ENCODE assay signal across 9 cellular contexts in the genomic region with DNA sequence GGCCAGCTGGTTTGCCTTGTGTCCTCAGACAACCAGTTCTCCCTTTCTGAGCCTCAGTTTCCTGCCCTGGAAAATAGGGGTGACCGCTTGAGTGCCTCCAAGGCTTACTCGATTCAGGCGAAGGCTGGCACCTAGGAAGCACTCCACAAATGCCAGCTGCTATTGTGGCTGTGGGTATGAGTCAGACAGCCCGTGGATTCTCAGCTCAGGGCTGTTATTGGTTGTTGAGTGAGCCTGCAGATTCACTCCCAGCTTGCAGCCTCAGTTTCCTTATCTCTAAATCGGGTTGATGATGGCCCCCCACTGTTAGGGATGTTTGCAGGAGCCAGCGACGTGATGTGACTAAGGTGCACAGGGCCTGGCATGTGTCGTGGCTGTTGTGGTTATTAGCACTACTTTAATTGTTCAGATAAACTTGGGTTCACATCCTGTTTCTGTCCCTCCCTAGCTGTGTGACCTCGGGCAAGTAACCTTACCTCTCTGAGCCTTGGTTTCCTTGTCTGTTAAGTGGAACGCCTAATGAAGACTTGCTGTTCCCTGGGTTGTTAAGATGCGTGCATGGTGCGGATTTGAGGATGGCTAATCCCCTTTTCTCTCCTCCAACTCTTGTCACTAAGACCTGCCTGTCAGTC. TPM values are rescaled to one million over a fixed set of nuclear protein-coding genes. Genes with fewer than 3 reads are reported as not detected.
A peak's percentile ranks its signal among the peaks of the same experiment; 100 is the strongest.
DNase-seq lines count a peak whose midpoint lies in the region; ATAC-seq and TF ChIP-seq lines count a peak whose summit lies in the region.
"Had no signal": no experiment of that assay in that cellular context is flagged by ENCODE, and none has a peak within 500 bp of the region (broad histone marks: within the 10 kb centered on the region; RNA-seq: fewer than 3 reads in every experiment).

No MANE protein-coding gene starts in this region.

- H3K9me3 Mint-ChIP-seq in activated CD4-positive, alpha-beta T cell treated with anti-CD3 and anti-CD28 coated beads, Interleukin-2, amount 10 ng/mL, durations not matched to agents 24 days and 14 days = no peaks in the 10 kb centered on the region
- no peaks in the 10 kb centered on the region for H3K9me3 Mint-ChIP-seq in activated B cell treated with CpG ODN at 0.5 μM for 24 hours
- H3K9me3 Mint-ChIP-seq in stimulated activated effector memory CD8-positive, alpha-beta T cell treated with anti-CD3 and anti-CD28 coated beads, Interleukin-12 subunit alpha, Interleukin-12 subunit beta, amount 100 ng/mL, for 72 hours = no peaks in the 10 kb centered on the region

- peak overlapping the region; percentile 87 for H3K4me3 Mint-ChIP-seq in activated CD4-positive, alpha-beta T cell treated with anti-CD3 and anti-CD28 coated beads, Interleukin-2, amount 10 ng/mL, durations not matched to agents 24 days and 14 days
- H3K4me3 Mint-ChIP-seq in activated B cell treated with CpG ODN at 0.5 μM for 24 hours = peak overlapping the region; percentile 81
- H3K4me3 Mint-ChIP-seq in stimulated activated effector memory CD8-positive, alpha-beta T cell treated with anti-CD3 and anti-CD28 coated beads, Interleukin-12 subunit alpha, Interleukin-12 subunit beta, amount 100 ng/mL, for 72 hours = peak overlapping the region; percentile 75

- POLR2A ChIA-PET in activated B cell treated with CpG ODN at 0.5 μM for 24 hours (lab: Charles Lee) = no interaction called here

- no peak for TF ChIP-seq CTCF in activated B cell treated with CpG ODN at 0.5 μM for 24 hours (IDR thresholded peaks at IDR 0.05)

- H3K27ac Mint-ChIP-seq in activated CD4-positive, alpha-beta T cell treated with anti-CD3 and anti-CD28 coated beads, Interleukin-2, amount 10 ng/mL, durations not matched to agents 24 days and 14 days = no peak overlapping the region
- no peak overlapping the region for H3K27ac Mint-ChIP-seq in activated B cell treated with CpG ODN at 0.5 μM for 24 hours
- H3K27ac Mint-ChIP-seq in stimulated activated effector memory CD8-positive, alpha-beta T cell treated with anti-CD3 and anti-CD28 coated beads, Interleukin-12 subunit alpha, Interleukin-12 subunit beta, amount 100 ng/mL, for 72 hours = peak overlapping the region; percentile 94

- DNase-seq in activated CD4-positive, alpha-beta T cell treated with anti-CD3 and anti-CD28 coated beads, Interleukin-2, amount 10 ng/mL, durations not matched to agents 24 days and 14 days = no peak
- DNase-seq in activated CD4-positive, alpha-beta T cell treated with anti-CD3 and anti-CD28 coated beads for 1 hour = no peak
- DNase-seq in activated B cell treated with CpG ODN at 0.5 μM for 24 hours (no peak), iPS-NIHi11 (ENCODE audit: low spot score) (no peak), occipital lobe (lab: John Stamatoyannopoulos, UW) (no peak)
- no peak for DNase-seq in stimulated activated effector memory CD8-positive, alpha-beta T cell treated with anti-CD3 and anti-CD28 coated beads, Interleukin-12 subunit alpha, Interleukin-12 subunit beta, amount 100 ng/mL, for 72 hours (ENCODE audit: low spot score in 2 of 2)
- no peak for DNase-seq in activated CD8-positive, alpha-beta memory T cell treated with anti-CD3 and anti-CD28 coated beads for 24 hours
- DNase-seq: activated gamma-delta T cell had no signal

- peaks cover 2% of the 10 kb centered on the region for H3K27me3 Mint-ChIP-seq in activated CD4-positive, alpha-beta T cell treated with anti-CD3 and anti-CD28 coated beads, Interleukin-2, amount 10 ng/mL, durations not matched to agents 24 days and 14 days
- H3K27me3 Mint-ChIP-seq in activated B cell treated with CpG ODN at 0.5 μM for 24 hours = no peaks in the 10 kb centered on the region

- H3K36me3 Mint-ChIP-seq in activated CD4-positive, alpha-beta T cell treated with anti-CD3 and anti-CD28 coated beads, Interleukin-2, amount 10 ng/mL, durations not matched to agents 24 days and 14 days (ENCODE audit: low read depth) = peaks cover 1% of the 10 kb centered on the region
- H3K36me3 Mint-ChIP-seq in activated B cell treated with CpG ODN at 0.5 μM for 24 hours (ENCODE audit: low read depth) = peaks cover 4% of the 10 kb centered on the region
- peaks cover 22% of the 10 kb centered on the region for H3K36me3 Mint-ChIP-seq in stimulated activated effector memory CD8-positive, alpha-beta T cell treated with anti-CD3 and anti-CD28 coated beads, Interleukin-12 subunit alpha, Interleukin-12 subunit beta, amount 100 ng/mL, for 72 hours

- ATAC-seq in activated B cell treated with CpG ODN at 0.5 μM for 24 hours (ENCODE audit: low read depth) (no peak), esophagus mucosa (peak; percentile 37)
- peak; percentile 44 for ATAC-seq in stimulated activated effector memory CD8-positive, alpha-beta T cell treated with anti-CD3 and anti-CD28 coated beads, Interleukin-12 subunit alpha, Interleukin-12 subunit beta, amount 100 ng/mL, for 72 hours

- H3K4me1 Mint-ChIP-seq in activated CD4-positive, alpha-beta T cell treated with anti-CD3 and anti-CD28 coated beads, Interleukin-2, amount 10 ng/mL, durations not matched to agents 24 days and 14 days = peaks cover 22% of the 10 kb centered on the region
- peaks cover 37% of the 10 kb centered on the region for H3K4me1 Mint-ChIP-seq in activated B cell treated with CpG ODN at 0.5 μM for 24 hours
- H3K4me1 Mint-ChIP-seq in stimulated activated effector memory CD8-positive, alpha-beta T cell treated with anti-CD3 and anti-CD28 coated beads, Interleukin-12 subunit alpha, Interleukin-12 subunit beta, amount 100 ng/mL, for 72 hours = peaks cover 58% of the 10 kb centered on the region

- CTCF ChIA-PET in activated B cell treated with CpG ODN at 0.5 μM for 24 hours (lab: Charles Lee) = no interaction called here

- intact Hi-C loops in activated CD4-positive, alpha-beta T cell treated with anti-CD3 and anti-CD28 coated beads, Interleukin-2, amount 10 ng/mL, durations not matched to agents 24 days and 14 days (cut with micrococcal nuclease) = loop anchor here (5.0 kb wide), 1 partner anchor 161 kb away; a partner anchor contains a TSS
- intact Hi-C loops in activated B cell treated with CpG ODN at 0.5 μM for 24 hours (cut with micrococcal nuclease) = loop anchor here (10.0 kb wide), 1 partner anchor 151 kb away; a partner anchor contains a TSS

RNA-seq across cellular contexts. Expression of a gene that starts 2.4 kb away (rescaled TPM):
- 26.1 and 29.0 TPM in 2 replicates for total RNA-seq in activated CD4-positive, alpha-beta T cell treated with anti-CD3 and anti-CD28 coated beads, Interleukin-2, amount 10 ng/mL, durations not matched to agents 24 days and 14 days
- 26.0 and 28.0 TPM in 2 replicates for total RNA-seq in activated B cell treated with CpG ODN at 0.5 μM for 24 hours
- total RNA-seq in esophagus mucosa = 21.0 TPM
- total RNA-seq in occipital lobe = 19.2 TPM

RNA-seq across cellular contexts. Expression of a gene that starts 8.3 kb away (rescaled TPM):
- not detected in 2 replicates for total RNA-seq in activated CD4-positive, alpha-beta T cell treated with anti-CD3 and anti-CD28 coated beads, Interleukin-2, amount 10 ng/mL, durations not matched to agents 24 days and 14 days
- not detected in 2 replicates for total RNA-seq in activated B cell treated with CpG ODN at 0.5 μM for 24 hours
- 1.1 TPM for total RNA-seq in esophagus mucosa
- total RNA-seq in occipital lobe = not detected
